Comparison of ENCODE assay signal across 25 cellular contexts in the genomic region with DNA sequence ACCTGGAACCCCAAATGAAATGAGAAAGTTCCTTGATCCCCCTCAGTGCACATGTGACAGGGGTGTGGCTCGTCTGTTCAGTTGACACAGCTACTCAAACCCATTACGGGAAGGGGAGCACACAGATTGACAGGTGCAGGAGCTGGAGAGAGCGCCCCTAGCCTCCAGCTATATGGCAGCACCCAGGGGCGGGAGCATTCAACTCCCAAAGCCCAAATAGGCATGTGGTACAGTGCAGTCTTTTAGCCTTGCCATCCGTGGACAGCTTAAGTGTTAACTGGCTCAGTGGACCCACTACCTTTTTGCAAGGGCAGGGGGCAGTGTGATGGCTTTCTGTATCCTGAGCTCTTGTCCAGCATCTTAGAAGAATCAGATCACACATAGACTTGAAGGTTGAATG.
A peak's percentile ranks its signal among the peaks of the same experiment; 100 is the strongest.
DNase-seq lines count a peak whose midpoint lies in the region; ATAC-seq and TF ChIP-seq lines count a peak whose summit lies in the region.
"Had no signal": no experiment of that assay in that cellular context is flagged by ENCODE, and none has a peak within 500 bp of the region (broad histone marks: within the 10 kb centered on the region; RNA-seq: fewer than 3 reads in every experiment).

No MANE protein-coding gene starts in this region.

- H3K4me1 ChIP-seq in upper lobe of right lung = no peaks in the 10 kb centered on the region

- no peaks in the 10 kb centered on the region for H3K27me3 ChIP-seq in brain microvascular endothelial cell (replicated peaks)
- H3K27me3 ChIP-seq in upper lobe of right lung = no peaks in the 10 kb centered on the region
- H3K27me3 ChIP-seq: ovary had no signal

- no peak overlapping the region for H3K4me3 ChIP-seq in brain microvascular endothelial cell (ENCODE audit: low read depth, low read length)
- no peak overlapping the region for H3K4me3 ChIP-seq in upper lobe of right lung
- H3K4me3 ChIP-seq: ovary had no signal

- H3K36me3 ChIP-seq in brain microvascular endothelial cell (replicated peaks) = no peaks in the 10 kb centered on the region
- no peaks in the 10 kb centered on the region for H3K36me3 ChIP-seq in upper lobe of right lung
- H3K36me3 ChIP-seq: ovary had no signal

- H3K27ac ChIP-seq in brain microvascular endothelial cell (no peak overlapping the region), upper lobe of right lung (no peak overlapping the region)
- H3K27ac ChIP-seq: epithelial cell of prostate, ovary had no signal

- intact Hi-C loops in upper lobe of right lung (cut with DNase I) = no loop called here

- TF ChIP-seq CTCF in brain microvascular endothelial cell (IDR thresholded peaks at IDR 0.05; ENCODE audit: low read depth, low read length, missing control alignments) (peak; percentile 19), upper lobe of right lung (IDR thresholded peaks at IDR 0.05) (no peak)

- H3K9me3 ChIP-seq in upper lobe of right lung = no peaks in the 10 kb centered on the region
- H3K9me3 ChIP-seq: ovary had no signal

- in situ Hi-C loops in brain microvascular endothelial cell (cut with HindIII; ENCODE audit: low pct_ligation_motif_present, low sequenced_read_pairs) = no loop called here

- ATAC-seq in upper lobe of right lung (peak; percentile 24), HG02885 (IDR thresholded peaks at IDR 0.05; ENCODE audit: poor library complexity, unreplicated experiment) (no peak), GM21447 (IDR thresholded peaks at IDR 0.05; ENCODE audit: unreplicated experiment) (no peak)
- ATAC-seq: Panc1 had no signal

- DNase-seq in NCI-H748 (lab: John Stamatoyannopoulos, UW; ENCODE audit: unreplicated experiment) = peak; percentile 4
- no peak for DNase-seq in NCI-H748 treated with DMSO at 0.1 percent for 48 hours (lab: John Stamatoyannopoulos, UW)
- peak; percentile 0 for DNase-seq in NCI-H69 (lab: John Stamatoyannopoulos, UW)
- DNase-seq in brain microvascular endothelial cell = no peak
- DNase-seq in upper lobe of right lung = no peak
- no peak for DNase-seq in RKO (ENCODE audit: low spot score)
- DNase-seq: activated CD4-positive, alpha-beta T cell treated with anti-CD3 and anti-CD28 coated beads, Interleukin-2, amount 10 ng/mL, durations not matched to agents 24 days and 14 days; activated effector memory CD4-positive, alpha-beta T cell treated with Interleukin-2 at 50 U/mL for 16 hours; Calu3; CD4-positive, CD25-positive, alpha-beta regulatory T cell; effector CD4-positive, alpha-beta T cell; HFFc6; mammary epithelial cell; NCI-H1092; NCI-H187; NCI-H446 treated with DMSO at 0.1 percent for 48 hours; NK-92 treated with Interleukin-12 subunit alpha and Interleukin-12 subunit beta, amount 100 ng/mL, for 24 hours; ovary; SHP77 treated with DMSO at 0.1 percent for 48 hours; stimulated activated naive CD4-positive, alpha-beta T cell treated with Interleukin-2 at 50 U/mL for 16 hours; T1000 had no signal

Comparison
In these comparisons a context has a peak if more than half of its experiments do, and no peak if none do; other contexts are left out.
1. DNase-seq: peak in NCI-H748 (single experiment) and NCI-H69 (single experiment); none in NCI-H748 treated with DMSO at 0.1 percent for 48 hours (single experiment), brain microvascular endothelial cell (single experiment), upper lobe of right lung (single experiment) and RKO (single experiment).